Comparison of ENCODE assay signal across 15 cellular contexts in genomic region chr14:52279405-52279804, GRCh38. TPM values are rescaled to one million over a fixed set of nuclear protein-coding genes. Genes with fewer than 3 reads are reported as not detected.
DNase-seq lines count a peak whose midpoint lies in the region; ATAC-seq, FAIRE-seq and TF ChIP-seq lines count a peak whose summit lies in the region.
"Had no signal": no experiment of that assay in that cellular context is flagged by ENCODE, and none has a peak within 500 bp of the region (broad histone marks: within the 10 kb centered on the region; RNA-seq: fewer than 3 reads in every experiment).

No MANE protein-coding gene starts in this region.

- peak overlapping the region; percentile 26 for H3K4me2 ChIP-seq in astrocyte (ENCODE audit: low read length)

- H3K4me3 ChIP-seq in astrocyte (ENCODE audit: insufficient read depth, low read depth, low read length): no peak overlapping the region

- DNase-seq in COLO829 (ENCODE audit: low spot score) (peak; percentile 36), LoVo (ENCODE audit: low spot score) (peak; percentile 13), astrocyte (ENCODE audit: low read depth) (peak; percentile 74), lung microvascular endothelial cell (ENCODE audit: low read depth in 2 of 2) (peak; percentile 23 to 25), iPS-NIHi7 (ENCODE audit: extremely low spot score) (no peak), anterior cingulate cortex (lab: John Stamatoyannopoulos, UW) (no peak), NCI-H446 treated with DMSO at 0.1 percent for 48 hours (lab: John Stamatoyannopoulos, UW) (no peak), T-cell (no peak)
- DNase-seq: activated CD4-positive, alpha-beta T cell treated with anti-CD3 and anti-CD28 coated beads, Interleukin-2, amount 50 U/mL, for 1 hour; activated naive CD4-positive, alpha-beta T cell treated with anti-CD3 and anti-CD28 coated beads, Interleukin-2, amount 50 U/mL, for 16 hours; DMS 273 treated with DMSO at 0.1 percent for 48 hours; substantia nigra had no signal

- H3K27ac Mint-ChIP-seq in astrocyte (ENCODE audit: unreplicated experiment) (no peak overlapping the region), T-cell (no peak overlapping the region)
- H3K27ac Mint-ChIP-seq: IgD-negative memory B cell had no signal

- H3K9me3 Mint-ChIP-seq in astrocyte (ENCODE audit: unreplicated experiment): no peaks in the 10 kb centered on the region
- H3K9me3 Mint-ChIP-seq in T-cell: no peaks in the 10 kb centered on the region
- H3K9me3 Mint-ChIP-seq: IgD-negative memory B cell, neural crest cell had no signal

- no peak overlapping the region for H3K9ac ChIP-seq in astrocyte (ENCODE audit: low read length)

- H3K36me3 ChIP-seq in astrocyte (ENCODE audit: insufficient read depth, low read length): no peaks in the 10 kb centered on the region

- no peak overlapping the region for H3K27ac ChIP-seq in astrocyte (ENCODE audit: low read depth, low read length)

- H3K4me1 ChIP-seq in astrocyte (ENCODE audit: insufficient read depth, low read length): peaks cover 3% of the 10 kb centered on the region

- CTCF ChIA-PET in T-cell (lab: Charles Lee): no interaction called here

- H3K27me3 ChIP-seq in astrocyte (ENCODE audit: insufficient read depth, low read length): no peaks in the 10 kb centered on the region

- H3K36me3 Mint-ChIP-seq in astrocyte (ENCODE audit: low read depth, unreplicated experiment) (no peaks in the 10 kb centered on the region), T-cell (peaks cover 13% of the 10 kb centered on the region)
- H3K36me3 Mint-ChIP-seq: IgD-negative memory B cell had no signal

- H4K20me1 ChIP-seq in astrocyte (ENCODE audit: insufficient read depth, low read length): no peaks in the 10 kb centered on the region

- H3K4me3 Mint-ChIP-seq in astrocyte (ENCODE audit: unreplicated experiment) (no peak overlapping the region), T-cell (no peak overlapping the region)
- H3K4me3 Mint-ChIP-seq: IgD-negative memory B cell, neural crest cell had no signal

- ATAC-seq in T-cell (replicated peaks in 1 of 4): no peak
- ATAC-seq: SK-N-SH treated with all-trans-retinoic acid at 6 μM for 48 hours had no signal

- POLR2A ChIA-PET in T-cell (lab: Charles Lee): interaction anchor here (0.6 to 0.7 kb wide), 2 partner anchors 31 to 295 kb away, joined by 3 read pairs; no protein-coding TSS in a partner anchor

- FAIRE-seq in astrocyte (lab: Jason Lieb, UNC): peak; percentile 64

- no peaks in the 10 kb centered on the region for H3K27me3 Mint-ChIP-seq in astrocyte (ENCODE audit: low read depth, unreplicated experiment)
- peaks cover 0 to 1% of the 10 kb centered on the region in 2 donors for H3K27me3 Mint-ChIP-seq in T-cell

- no peak overlapping the region for H2AFZ ChIP-seq in astrocyte (ENCODE audit: low read depth, low read length)

- peaks cover 2% of the 10 kb centered on the region for H3K4me1 Mint-ChIP-seq in astrocyte (ENCODE audit: low read depth, unreplicated experiment)
- H3K4me1 Mint-ChIP-seq in T-cell: peaks cover 14 to 34% (median 18%) of the 10 kb centered on the region in 3 donors
- H3K4me1 Mint-ChIP-seq: IgD-negative memory B cell, neural crest cell had no signal

- no peak for TF ChIP-seq CTCF in astrocyte (IDR thresholded peaks at IDR 0.05; ENCODE audit: insufficient read depth, low read depth, low read length)

- H3K79me2 ChIP-seq in astrocyte (ENCODE audit: insufficient read depth, low read length): no peaks in the 10 kb centered on the region

- no peaks in the 10 kb centered on the region for H3K9me3 ChIP-seq in astrocyte (ENCODE audit: insufficient read depth, low read depth, low read length)

RNA-seq across cellular contexts. Expression of gene PTGDR, which starts 11.9 kb away (rescaled TPM):
- total RNA-seq in astrocyte (not detected in 2 replicates), lung microvascular endothelial cell (not detected in 2 replicates), T-cell (1 to 10 TPM; 1.8 to 8.9 (median 5.2) TPM)
- total RNA-seq: neural crest cell had no signal

RNA-seq across cellular contexts. Expression of gene PTGER2, which starts 34.7 kb away (rescaled TPM):
- total RNA-seq in astrocyte: 0.26 TPM in 1 of 2 replicates, not detected in the other
- total RNA-seq in lung microvascular endothelial cell: under 0.01 TPM in 1 of 2 replicates, not detected in the other
- total RNA-seq in T-cell: 10 to 100 TPM; 38.8 to 68.0 (median 54.7) TPM
- total RNA-seq: neural crest cell had no signal

Comparison
In these comparisons a context has a peak if more than half of its experiments do, and no peak if none do; other contexts are left out.
1. DNase-seq: peak in COLO829 (single experiment), LoVo (single experiment), astrocyte (single experiment) and lung microvascular endothelial cell (2 of 2); none in iPS-NIHi7 (single experiment), anterior cingulate cortex (0 of 58), NCI-H446 treated with DMSO at 0.1 percent for 48 hours (single experiment) and T-cell (0 of 34).
2. RNA of gene PTGER2, which starts 34.7 kb away (total RNA-seq): 38.8 to 68.0 TPM in T-cell; 0.26 TPM in astrocyte and under 0.01 TPM in lung microvascular endothelial cell; every median in the first group is over 10 times any median in the second.